Comparison of ENCODE assay signal across 11 cellular contexts in genomic region chr18:3245185-3245564, GRCh38. TPM values are rescaled to one million over a fixed set of nuclear protein-coding genes. Genes with fewer than 3 reads are reported as not detected.
DNase-seq lines count a peak whose midpoint lies in the region; FAIRE-seq and TF ChIP-seq lines count a peak whose summit lies in the region.
"Had no signal": no experiment of that assay in that cellular context is flagged by ENCODE, and none has a peak within 500 bp of the region (broad histone marks: within the 10 kb centered on the region; RNA-seq: fewer than 3 reads in every experiment).

No MANE protein-coding gene starts in this region.

- H3K4me3 ChIP-seq in DOHH2 (ENCODE audit: low read length): peak overlapping the region; percentile 96
- peak overlapping the region; percentile 60 for H3K4me3 ChIP-seq in NB4 (ENCODE audit: low read depth, low read length)
- H3K4me3 ChIP-seq in coronary artery: peak overlapping the region; percentile 96
- peak overlapping the region; percentile 95 for H3K4me3 ChIP-seq in neural progenitor cell

- peaks cover 12% of the 10 kb centered on the region for H3F3A ChIP-seq in DOHH2 (ENCODE audit: control insufficient read depth, insufficient read depth)
- peaks cover 28% of the 10 kb centered on the region for H3F3A ChIP-seq in neural progenitor cell (ENCODE audit: low read depth)

- H3K9me3 ChIP-seq in DOHH2 (ENCODE audit: control insufficient read depth, insufficient read depth, low read length): peaks cover 13% of the 10 kb centered on the region
- no peaks in the 10 kb centered on the region for H3K9me3 ChIP-seq in neural progenitor cell (ENCODE audit: low read depth)

- TF ChIP-seq CTCF in DOHH2 (IDR thresholded peaks at IDR 0.05; ENCODE audit: low read depth, low read length, poor library complexity, severe bottlenecking) (no peak), NB4 (IDR thresholded peaks at IDR 0.05; ENCODE audit: low read depth, low read length) (no peak), coronary artery (IDR thresholded peaks at IDR 0.05) (no peak), neural progenitor cell (IDR thresholded peaks at IDR 0.05) (no peak), glutamatergic neuron (IDR thresholded peaks at IDR 0.05; ENCODE audit: partially characterized antibody, unreplicated experiment) (no peak)

- peaks cover 19% of the 10 kb centered on the region for H3K4me1 Mint-ChIP-seq in neural progenitor cell
- H3K4me1 Mint-ChIP-seq in glutamatergic neuron (ENCODE audit: low read depth, unreplicated experiment): peaks cover 11% of the 10 kb centered on the region

- no peak overlapping the region for H3K27ac Mint-ChIP-seq in neural progenitor cell
- H3K27ac Mint-ChIP-seq in glutamatergic neuron (ENCODE audit: unreplicated experiment): no peak overlapping the region

- H3K36me3 ChIP-seq in DOHH2 (ENCODE audit: control insufficient read depth, low read length) (peaks cover 23% of the 10 kb centered on the region), neural progenitor cell (peaks cover 3% of the 10 kb centered on the region)

- H3K4me1 ChIP-seq in DOHH2 (ENCODE audit: control insufficient read depth, low read length) (peaks cover 31% of the 10 kb centered on the region), neural progenitor cell (peaks cover 9% of the 10 kb centered on the region)

- H4K20me1 ChIP-seq in DOHH2 (ENCODE audit: control insufficient read depth, insufficient read depth, low read depth, low read length) (peaks cover 10% of the 10 kb centered on the region), neural progenitor cell (ENCODE audit: low read depth) (peaks cover 20% of the 10 kb centered on the region)

- no peak for DNase-seq in NB4 (ENCODE audit: low read depth)
- no peak for DNase-seq in coronary artery (ENCODE audit: low spot score)
- no peak for DNase-seq in neural progenitor cell (ENCODE audit: low spot score)
- no peak for DNase-seq in H54 (ENCODE audit: insufficient read length, low spot score)
- DNase-seq in NCI-H2196 treated with DMSO at 0.1 percent for 48 hours (lab: John Stamatoyannopoulos, UW; ENCODE audit: unreplicated experiment): no peak
- DNase-seq in glutamatergic neuron: no peak
- no peak for DNase-seq in NCI-H187 treated with DMSO at 0.1 percent for 48 hours (lab: John Stamatoyannopoulos, UW)
- DNase-seq: activated CD8-positive, alpha-beta memory T cell treated with anti-CD3 and anti-CD28 coated beads, Interleukin-2, amount 50 U/mL, for 4 hours; GF-D8 had no signal

- H3K4me3 Mint-ChIP-seq in neural progenitor cell (no peak overlapping the region), glutamatergic neuron (ENCODE audit: unreplicated experiment) (no peak overlapping the region)

- H3K36me3 Mint-ChIP-seq in neural progenitor cell (peaks cover 10% of the 10 kb centered on the region), glutamatergic neuron (ENCODE audit: unreplicated experiment) (peaks cover 9% of the 10 kb centered on the region)

- H3K9me3 Mint-ChIP-seq in neural progenitor cell (peaks cover 18% of the 10 kb centered on the region), glutamatergic neuron (ENCODE audit: unreplicated experiment) (peaks cover 5% of the 10 kb centered on the region)

- no peaks in the 10 kb centered on the region for H3K9me2 ChIP-seq in DOHH2 (replicated peaks; ENCODE audit: control insufficient read depth, low read length)

- H3K27ac ChIP-seq in DOHH2 (ENCODE audit: low read depth, low read length): no peak overlapping the region
- no peak overlapping the region for H3K27ac ChIP-seq in coronary artery
- H3K27ac ChIP-seq in neural progenitor cell: no peak overlapping the region

- H3K9ac ChIP-seq in neural progenitor cell: no peak overlapping the region

- peaks cover 2% of the 10 kb centered on the region for H3K27me3 Mint-ChIP-seq in neural progenitor cell (ENCODE audit: insufficient read depth, low read depth)
- H3K27me3 Mint-ChIP-seq in glutamatergic neuron (ENCODE audit: unreplicated experiment): no peaks in the 10 kb centered on the region

- no peak overlapping the region for H2AFZ ChIP-seq in neural progenitor cell (replicated peaks)

- TF ChIP-seq POLR2A in NB4 (IDR thresholded peaks at IDR 0.05; ENCODE audit: extremely low read depth, insufficient read length) (no peak), H54 (IDR thresholded peaks at IDR 0.05; ENCODE audit: low read depth, low read length) (no peak)

- no peak for FAIRE-seq in H54 (lab: Jason Lieb, UNC)
- FAIRE-seq: endometrium had no signal

- H3K79me2 ChIP-seq in DOHH2 (ENCODE audit: control insufficient read depth, low read length) (peaks cover 49% of the 10 kb centered on the region), neural progenitor cell (ENCODE audit: low read depth) (peaks cover 26% of the 10 kb centered on the region)

- peak overlapping the region; percentile 93 for H3K4me2 ChIP-seq in DOHH2 (ENCODE audit: low read length)
- peak overlapping the region; percentile 63 for H3K4me2 ChIP-seq in neural progenitor cell

- H3K27me3 ChIP-seq in DOHH2 (ENCODE audit: control insufficient read depth, low read length) (no peaks in the 10 kb centered on the region), neural progenitor cell (no peaks in the 10 kb centered on the region)

RNA-seq across cellular contexts. Expression of gene MYL12A, which starts 2.4 kb away (rescaled TPM):
- total RNA-seq in neural progenitor cell (ENCODE audit: low replicate concordance): 222 and 365 TPM in 2 replicates
- total RNA-seq in glutamatergic neuron (ENCODE audit: unreplicated experiment): 175 TPM

RNA-seq across cellular contexts. Expression of gene MYL12B, which starts 16.8 kb away (rescaled TPM):
- total RNA-seq in neural progenitor cell (ENCODE audit: low replicate concordance) (127 and 152 TPM in 2 replicates), glutamatergic neuron (ENCODE audit: unreplicated experiment) (123 TPM)

RNA-seq across cellular contexts. Expression of gene MYOM1, which starts 25.4 kb away (rescaled TPM):
- total RNA-seq in neural progenitor cell (ENCODE audit: low replicate concordance) (0.45 and 1.4 TPM in 2 replicates), glutamatergic neuron (ENCODE audit: unreplicated experiment) (1.3 TPM)
